In genomic region chr15:57865294-57865693, GRCh38 we compare ENCODE assay signal across 11 cellular contexts.
DNase-seq lines count a peak whose midpoint lies in the region; ATAC-seq, FAIRE-seq and TF ChIP-seq lines count a peak whose summit lies in the region.
"Had no signal": no experiment of that assay in that cellular context is flagged by ENCODE, and none has a peak within 500 bp of the region (broad histone marks: within the 10 kb centered on the region; RNA-seq: fewer than 3 reads in every experiment).

No MANE protein-coding gene starts in this region.

- no peaks in the 10 kb centered on the region for H3K9me3 Mint-ChIP-seq in Calu3 (ENCODE audit: low read depth, unreplicated experiment)
- H3K9me3 Mint-ChIP-seq in activated naive CD4-positive, alpha-beta T cell treated with anti-CD3 and anti-CD28 coated beads for 36 hours = no peaks in the 10 kb centered on the region

- ATAC-seq in IMR-90 (ENCODE audit: low read depth) (no peak), lower lobe of right lung (peak; percentile 37 to 41)

- intact Hi-C loops in Calu3 (cut with micrococcal nuclease; ENCODE audit: unreplicated experiment) (loop anchor here (10.0 kb wide), 1 partner anchor 90 kb away; no protein-coding TSS in a partner anchor), IMR-90 (cut with micrococcal nuclease) (loop anchor here (2.0 to 10.0 kb wide), 2 partner anchors 206 to 520 kb away; no protein-coding TSS in a partner anchor), lower lobe of right lung (cut with DNase I) (loop anchor here (10.0 kb wide), 2 partner anchors 110 to 200 kb away; partner anchors contain the start of gene ALDH1A2)
- intact Hi-C loops in activated naive CD4-positive, alpha-beta T cell treated with anti-CD3 and anti-CD28 coated beads for 36 hours (cut with micrococcal nuclease) = loop anchor here (10.0 kb wide), 1 partner anchor 520 kb away; no protein-coding TSS in a partner anchor

- TF ChIP-seq CTCF in Calu3 (IDR thresholded peaks at IDR 0.05; ENCODE audit: unreplicated experiment) (peak; percentile 56), IMR-90 (conservative IDR thresholded peaks at IDR 0.05; ENCODE audit: low read depth, low read length) (0 out of 2 replicates have a peak, but pooled peaks have one; percentile 17), bronchial epithelial cell (IDR thresholded peaks at IDR 0.05; ENCODE audit: insufficient read depth, low read length, severe bottlenecking) (peak; percentile 51), lower lobe of right lung (IDR thresholded peaks at IDR 0.05) (peak; percentile 42)

- no peak overlapping the region for H3K27ac Mint-ChIP-seq in Calu3 (ENCODE audit: unreplicated experiment)
- no peak overlapping the region for H3K27ac Mint-ChIP-seq in activated naive CD4-positive, alpha-beta T cell treated with anti-CD3 and anti-CD28 coated beads for 36 hours

- CTCF ChIA-PET in Calu3 (lab: Charles Lee) = interaction anchor here (1.6 to 4.9 kb wide), 3 partner anchors 114 to 205 kb away, joined by 7 to 45 read pairs (median 17); partner anchors contain the start of gene ALDH1A2
- CTCF ChIA-PET in IMR-90 (lab: Yijun Ruan, JAX) = interaction anchor here (0.8 to 2.0 kb wide), 3 partner anchors 10 to 318 kb away, joined by 3 to 10 read pairs (median 3); no protein-coding TSS in a partner anchor
- CTCF ChIA-PET in activated naive CD4-positive, alpha-beta T cell treated with anti-CD3 and anti-CD28 coated beads for 36 hours (lab: Charles Lee) = interaction anchor here (0.6 to 5.1 kb wide), 6 partner anchors 12 to 314 kb away, joined by 3 to 29 read pairs (median 5); no protein-coding TSS in a partner anchor

- H3K27ac ChIP-seq in IMR-90 (ENCODE audit: insufficient read depth, low read length) (no peak overlapping the region), lower lobe of right lung (no peak overlapping the region)

- no peaks in the 10 kb centered on the region for H4K20me1 ChIP-seq in IMR-90 (ENCODE audit: insufficient read depth, low read length)

- H2BK20ac ChIP-seq in IMR-90 (ENCODE audit: low read depth, low read length) = no peak overlapping the region

- dilution Hi-C loops in IMR-90 (cut with HindIII; ENCODE audit: low sequenced_read_pairs, unreplicated experiment) = no loop called here

- no peak for TF ChIP-seq POLR2A in IMR-90 (IDR thresholded peaks at IDR 0.05; ENCODE audit: low read depth, low read length)

- no peak overlapping the region for H3K14ac ChIP-seq in IMR-90 (replicated peaks; ENCODE audit: low read depth, low read length)

- H4K91ac ChIP-seq in IMR-90 (ENCODE audit: insufficient read depth, low read depth, low read length) = no peak overlapping the region

- H2AK5ac ChIP-seq in IMR-90 (ENCODE audit: low read depth, low read length) = no peak overlapping the region

- no peaks in the 10 kb centered on the region for H3K36me3 Mint-ChIP-seq in Calu3 (ENCODE audit: insufficient read depth, unreplicated experiment)
- H3K36me3 Mint-ChIP-seq in activated naive CD4-positive, alpha-beta T cell treated with anti-CD3 and anti-CD28 coated beads for 36 hours (ENCODE audit: low read depth) = no peaks in the 10 kb centered on the region

- DNase-seq in Calu3 (peak; percentile 14), IMR-90 (no peak), bronchial epithelial cell (ENCODE audit: low read depth) (no peak), lower lobe of right lung (no peak), superior temporal gyrus (ENCODE audit: extremely low spot score) (no peak), ACHN (no peak)
- no peak for DNase-seq in activated naive CD4-positive, alpha-beta T cell treated with anti-CD3 and anti-CD28 coated beads for 36 hours
- no peak for DNase-seq in central memory CD4-positive, alpha-beta T cell
- DNase-seq: NCI-H1436, trophoblast cell had no signal

- FAIRE-seq in bronchial epithelial cell (lab: Jason Lieb, UNC) = no peak

- H3K9ac ChIP-seq in IMR-90 (ENCODE audit: low read depth, low read length) = no peak overlapping the region

- no peak overlapping the region for H2BK15ac ChIP-seq in IMR-90 (ENCODE audit: low read depth, low read length)

- no peak overlapping the region for H2BK120ac ChIP-seq in IMR-90 (ENCODE audit: low read depth, low read length)

- H3K4me1 ChIP-seq in IMR-90 (ENCODE audit: control insufficient read depth, insufficient read depth, low read length) (no peaks in the 10 kb centered on the region), lower lobe of right lung (no peaks in the 10 kb centered on the region)

- H3K9me3 ChIP-seq in IMR-90 (ENCODE audit: control insufficient read depth, insufficient read depth, low read length) (no peaks in the 10 kb centered on the region), lower lobe of right lung (no peaks in the 10 kb centered on the region)

- H3K4me3 Mint-ChIP-seq in Calu3 (ENCODE audit: low read depth, unreplicated experiment) = no peak overlapping the region
- H3K4me3 Mint-ChIP-seq in activated naive CD4-positive, alpha-beta T cell treated with anti-CD3 and anti-CD28 coated beads for 36 hours = no peak overlapping the region

- H3K27me3 Mint-ChIP-seq in Calu3 (ENCODE audit: unreplicated experiment) = no peaks in the 10 kb centered on the region
- H3K27me3 Mint-ChIP-seq in activated naive CD4-positive, alpha-beta T cell treated with anti-CD3 and anti-CD28 coated beads for 36 hours (ENCODE audit: low read depth) = peaks cover 27% of the 10 kb centered on the region

- in situ Hi-C loops in IMR-90 (cut with MboI; ENCODE audit: low sequenced_read_pairs) = loop anchor here (10.0 kb wide), 3 partner anchors 200 to 310 kb away; no protein-coding TSS in a partner anchor
- in situ Hi-C loops in ACHN (cut with HindIII; ENCODE audit: low pct_ligation_motif_present, low pct_unique_long_range_greater_than_20kb, low sequenced_read_pairs) = no loop called here

- TF ChIP-seq RAD21 in IMR-90 (IDR thresholded peaks at IDR 0.05; ENCODE audit: low read length) = no peak

- H3K23ac ChIP-seq in IMR-90 (ENCODE audit: low read depth, low read length) = no peak overlapping the region

- H3K27me3 ChIP-seq in IMR-90 (ENCODE audit: control insufficient read depth, insufficient read depth, low read length) (no peaks in the 10 kb centered on the region), bronchial epithelial cell (ENCODE audit: control insufficient read depth, insufficient read depth, low read length) (no peaks in the 10 kb centered on the region), lower lobe of right lung (ENCODE audit: low read depth) (no peaks in the 10 kb centered on the region)

- no peak overlapping the region for H2AFZ ChIP-seq in IMR-90 (replicated peaks; ENCODE audit: low read length, poor library complexity)

- no peak overlapping the region for H4K5ac ChIP-seq in IMR-90 (ENCODE audit: low read depth, low read length)

- no peak overlapping the region for H2BK5ac ChIP-seq in IMR-90 (ENCODE audit: low read depth, low read length, poor library complexity, severe bottlenecking)

- no peak overlapping the region for H3K18ac ChIP-seq in IMR-90 (ENCODE audit: low read depth, low read length)

- BruUV-seq in Calu3 (replicated peaks; lab: Mats Ljungman, UMichigan) = no TSS peak
- no TSS peak for BruUV-seq in IMR-90 (replicated peaks; lab: Mats Ljungman, UMichigan)

- H3K36me3 ChIP-seq in IMR-90 (ENCODE audit: control insufficient read depth, insufficient read depth, low read length) (no peaks in the 10 kb centered on the region), bronchial epithelial cell (ENCODE audit: control insufficient read depth, insufficient read depth, low read length) (no peaks in the 10 kb centered on the region), lower lobe of right lung (no peaks in the 10 kb centered on the region)

- no peak overlapping the region for H3K4me3 ChIP-seq in IMR-90 (ENCODE audit: insufficient read depth, low read depth, low read length)
- H3K4me3 ChIP-seq in bronchial epithelial cell (ENCODE audit: low read depth, low read length) = no peak overlapping the region
- H3K4me3 ChIP-seq in lower lobe of right lung = no peak overlapping the region
- H3K4me3 ChIP-seq: lung had no signal

- H3K56ac ChIP-seq in IMR-90 (ENCODE audit: extremely low read depth, insufficient read depth, low read length) = no peak overlapping the region

- no peaks in the 10 kb centered on the region for H3K79me1 ChIP-seq in IMR-90 (ENCODE audit: low read depth in 1 of 2, low read length in 2 of 2)

- no peak overlapping the region for H3K4me2 ChIP-seq in IMR-90 (ENCODE audit: low read depth, low read length)

- WGBS in IMR-90 (ENCODE audit: extremely low coverage in 2 of 2, insufficient read length in 1 of 2), 2 experiments = no CpG with 5 or more reads among the region's 3 CpGs

- H4K8ac ChIP-seq in IMR-90 (ENCODE audit: low read depth in 2 of 2, low read length in 2 of 2) = no peak overlapping the region

- H2AK9ac ChIP-seq in IMR-90 (replicated peaks; ENCODE audit: low read depth, low read length, poor library complexity) = no peak overlapping the region

- POLR2A ChIA-PET in IMR-90 (lab: Charles Lee; ENCODE audit: unreplicated experiment) = no interaction called here

- H3K4me1 Mint-ChIP-seq in Calu3 (ENCODE audit: low read depth, unreplicated experiment) = peaks cover 8% of the 10 kb centered on the region
- no peaks in the 10 kb centered on the region for H3K4me1 Mint-ChIP-seq in activated naive CD4-positive, alpha-beta T cell treated with anti-CD3 and anti-CD28 coated beads for 36 hours (ENCODE audit: low read depth)

- no peaks in the 10 kb centered on the region for H3K9me1 ChIP-seq in IMR-90 (ENCODE audit: insufficient read depth, low read length)

- H3K4ac ChIP-seq in IMR-90 (ENCODE audit: low read depth, low read length) = no peak overlapping the region

TF ChIP-seq in IMR-90, 13 proteins besides CTCF, POLR2A, EP300 and RAD21:
- TF ChIP-seq BHLHE40 (IDR thresholded peaks at IDR 0.05; ENCODE audit: low read depth, low read length) (no peak), MAZ (IDR thresholded peaks at IDR 0.05; ENCODE audit: borderline replicate concordance, low read depth, low read length) (no peak), MAFK (IDR thresholded peaks at IDR 0.05; ENCODE audit: low read depth, low read length) (no peak)
